In the genomic region with DNA sequence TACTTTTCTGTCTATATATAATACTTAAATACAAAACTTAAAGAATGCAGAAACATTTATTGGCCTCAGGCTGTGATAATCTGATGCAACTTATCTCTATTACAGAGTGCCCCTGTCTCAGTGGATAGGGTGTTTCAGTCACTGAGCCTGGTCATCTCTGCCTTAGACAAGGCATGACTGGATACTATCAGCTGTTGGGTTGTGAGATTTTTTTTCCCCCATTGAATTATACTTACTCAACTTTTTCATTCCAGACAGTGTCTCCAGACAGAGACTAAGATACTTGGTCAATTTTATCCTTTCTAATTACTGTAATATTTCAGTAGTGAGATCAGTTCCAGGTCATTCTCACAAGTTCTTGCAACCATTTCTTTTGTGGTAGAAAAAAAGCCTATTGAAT, we compare ENCODE assay signal across 23 cellular contexts. TPM values are rescaled to one million over a fixed set of nuclear protein-coding genes. Genes with fewer than 3 reads are reported as not detected.
DNase-seq lines count a peak whose midpoint lies in the region; ATAC-seq, FAIRE-seq and TF ChIP-seq lines count a peak whose summit lies in the region.
"Had no signal": no experiment of that assay in that cellular context is flagged by ENCODE, and none has a peak within 500 bp of the region (broad histone marks: within the 10 kb centered on the region; RNA-seq: fewer than 3 reads in every experiment).

No MANE protein-coding gene starts in this region.

- H3K4me1 Mint-ChIP-seq in astrocyte (ENCODE audit: low read depth, unreplicated experiment) = peaks cover 26% of the 10 kb centered on the region
- H3K4me1 Mint-ChIP-seq: CD4-positive, alpha-beta memory T cell had no signal

- H3K4me3 ChIP-seq in GM23248 = no peak overlapping the region
- no peak overlapping the region for H3K4me3 ChIP-seq in astrocyte (ENCODE audit: insufficient read depth, low read depth, low read length)
- no peak overlapping the region for H3K4me3 ChIP-seq in fibroblast of villous mesenchyme (ENCODE audit: low read depth, low read length)
- no peak overlapping the region for H3K4me3 ChIP-seq in smooth muscle cell
- H3K4me3 ChIP-seq: BLaER1 treated with 17β-estradiol and CSF1 and Interleukin-3, amounts not matched to agents 10 nM and 100 nM; MG63 had no signal

- no peaks in the 10 kb centered on the region for H3K9me3 Mint-ChIP-seq in astrocyte (ENCODE audit: unreplicated experiment)
- H3K9me3 Mint-ChIP-seq: CD4-positive, alpha-beta memory T cell had no signal

- no peaks in the 10 kb centered on the region for H3K27me3 Mint-ChIP-seq in astrocyte (ENCODE audit: low read depth, unreplicated experiment)
- H3K27me3 Mint-ChIP-seq: CD4-positive, alpha-beta memory T cell had no signal

- peak; percentile 60 for DNase-seq in GM23248
- peak; percentile 56 for DNase-seq in astrocyte (ENCODE audit: low read depth)
- peak; percentile 42 for DNase-seq in fibroblast of villous mesenchyme (ENCODE audit: low read depth)
- no peak for DNase-seq in smooth muscle cell (lab: John Stamatoyannopoulos, UW; ENCODE audit: unreplicated experiment)
- DNase-seq in iPS-NIHi7 (ENCODE audit: extremely low spot score) = no peak
- DNase-seq: Caco-2; CD4-positive, alpha-beta memory T cell; DND-41; H7; Kasumi-1; MG63; NCI-H1092; NCI-H1436; NCI-H187 treated with DMSO at 0.1 percent for 48 hours; NCI-H2107; NCI-H510A; SIG-M5; SK-N-SH had no signal

- H3K27me3 ChIP-seq in GM23248 (replicated peaks; ENCODE audit: insufficient read depth) (no peaks in the 10 kb centered on the region), astrocyte (ENCODE audit: insufficient read depth, low read length) (no peaks in the 10 kb centered on the region), smooth muscle cell (ENCODE audit: low read depth) (no peaks in the 10 kb centered on the region)
- H3K27me3 ChIP-seq: BLaER1 treated with 17β-estradiol and CSF1 and Interleukin-3, amounts not matched to agents 10 nM and 100 nM; MG63 had no signal

- ATAC-seq in GM21528 (IDR thresholded peaks at IDR 0.05; ENCODE audit: low FRiP score, unreplicated experiment) = no peak
- no peak for ATAC-seq in SK-N-SH treated with all-trans-retinoic acid at 6 μM for 48 hours

- H3K9ac ChIP-seq in GM23248 (no peak overlapping the region), astrocyte (ENCODE audit: low read length) (no peak overlapping the region), smooth muscle cell (ENCODE audit: low read depth) (peak overlapping the region; percentile 46)
- H3K9ac ChIP-seq: BLaER1 treated with 17β-estradiol and CSF1 and Interleukin-3, amounts not matched to agents 10 nM and 100 nM; SK-N-SH had no signal

- H3K36me3 ChIP-seq in GM23248 (ENCODE audit: low read depth) (no peaks in the 10 kb centered on the region), astrocyte (ENCODE audit: insufficient read depth, low read length) (no peaks in the 10 kb centered on the region), smooth muscle cell (ENCODE audit: low read depth) (no peaks in the 10 kb centered on the region)
- H3K36me3 ChIP-seq: MG63 had no signal

- in situ Hi-C loops in GM23248 (cut with MboI) = no loop called here

- H3K27ac ChIP-seq in GM23248 (peak overlapping the region; percentile 29; the same call in 1 of the 2 replicates), astrocyte (ENCODE audit: low read depth, low read length) (no peak overlapping the region), smooth muscle cell (ENCODE audit: low read depth) (peak overlapping the region; percentile 97)
- H3K27ac ChIP-seq: BLaER1 treated with 17β-estradiol and CSF1 and Interleukin-3, amounts not matched to agents 10 nM and 100 nM; RWPE1 had no signal

- H4K20me1 ChIP-seq in GM23248 (ENCODE audit: insufficient read depth) (no peaks in the 10 kb centered on the region), astrocyte (ENCODE audit: insufficient read depth, low read length) (no peaks in the 10 kb centered on the region), smooth muscle cell (ENCODE audit: low read depth) (no peaks in the 10 kb centered on the region)
- H4K20me1 ChIP-seq: BLaER1 treated with 17β-estradiol and CSF1 and Interleukin-3, amounts not matched to agents 10 nM and 100 nM had no signal

- no peak overlapping the region for H3K4me2 ChIP-seq in GM23248 (ENCODE audit: unreplicated experiment)
- H3K4me2 ChIP-seq in astrocyte (ENCODE audit: low read length) = no peak overlapping the region
- peak overlapping the region; percentile 81 for H3K4me2 ChIP-seq in smooth muscle cell
- H3K4me2 ChIP-seq: BLaER1 treated with 17β-estradiol and CSF1 and Interleukin-3, amounts not matched to agents 10 nM and 100 nM; SK-N-SH had no signal

- H3K9me3 ChIP-seq in GM23248 (ENCODE audit: low read depth) = no peaks in the 10 kb centered on the region
- no peaks in the 10 kb centered on the region for H3K9me3 ChIP-seq in astrocyte (ENCODE audit: insufficient read depth, low read depth, low read length)
- no peaks in the 10 kb centered on the region for H3K9me3 ChIP-seq in smooth muscle cell (replicated peaks; ENCODE audit: low read depth)
- H3K9me3 ChIP-seq: BLaER1 treated with 17β-estradiol and CSF1 and Interleukin-3, amounts not matched to agents 10 nM and 100 nM; Caco-2; MG63; SK-N-SH had no signal

- H3F3A ChIP-seq in GM23248 (ENCODE audit: insufficient read depth) (no peaks in the 10 kb centered on the region), smooth muscle cell (ENCODE audit: low read depth) (peaks cover 29% of the 10 kb centered on the region)

- H3K4me1 ChIP-seq in GM23248 (ENCODE audit: insufficient read depth) (no peaks in the 10 kb centered on the region), astrocyte (ENCODE audit: insufficient read depth, low read length) (no peaks in the 10 kb centered on the region), smooth muscle cell (ENCODE audit: low read depth) (peaks cover 41% of the 10 kb centered on the region)
- H3K4me1 ChIP-seq: BLaER1 treated with 17β-estradiol and CSF1 and Interleukin-3, amounts not matched to agents 10 nM and 100 nM had no signal

- H3K27ac Mint-ChIP-seq in astrocyte (ENCODE audit: unreplicated experiment) = peak overlapping the region; percentile 88
- H3K27ac Mint-ChIP-seq: CD4-positive, alpha-beta memory T cell had no signal

- H3K79me2 ChIP-seq in GM23248 (ENCODE audit: insufficient read depth) (no peaks in the 10 kb centered on the region), astrocyte (ENCODE audit: insufficient read depth, low read length) (peaks cover 3% of the 10 kb centered on the region), smooth muscle cell (ENCODE audit: low read depth) (peaks cover 43% of the 10 kb centered on the region)

- no peaks in the 10 kb centered on the region; the same call in 1 of the 2 replicates for H3K9me2 ChIP-seq in GM23248 (ENCODE audit: insufficient read depth)
- H3K9me2 ChIP-seq: SK-N-SH had no signal

- no peak for FAIRE-seq in astrocyte (lab: Jason Lieb, UNC)
- FAIRE-seq: GM19239 had no signal

- no peaks in the 10 kb centered on the region for H3K36me3 Mint-ChIP-seq in astrocyte (ENCODE audit: low read depth, unreplicated experiment)

- no peak overlapping the region for H3K4me3 Mint-ChIP-seq in astrocyte (ENCODE audit: unreplicated experiment)
- H3K4me3 Mint-ChIP-seq: CD4-positive, alpha-beta memory T cell had no signal

- no peak for TF ChIP-seq CTCF in astrocyte (IDR thresholded peaks at IDR 0.05; ENCODE audit: insufficient read depth, low read depth, low read length)
- no peak for TF ChIP-seq CTCF in fibroblast of villous mesenchyme (IDR thresholded peaks at IDR 0.05; ENCODE audit: insufficient read depth, low read depth, low read length)
- TF ChIP-seq CTCF in smooth muscle cell (IDR thresholded peaks at IDR 0.05; ENCODE audit: borderline replicate concordance, insufficient read depth, poor library complexity, severe bottlenecking) = no peak

- no peak overlapping the region for H2AFZ ChIP-seq in GM23248
- H2AFZ ChIP-seq in astrocyte (ENCODE audit: low read depth, low read length) = no peak overlapping the region
- H2AFZ ChIP-seq in smooth muscle cell (ENCODE audit: low read depth) = no peak overlapping the region

TF ChIP-seq in SK-N-SH treated with all-trans-retinoic acid at 6 μM for 48 hours, 23 proteins besides CTCF, POLR2A, EP300 and RAD21 (continues in another document):
- TF ChIP-seq, protein P1, sequence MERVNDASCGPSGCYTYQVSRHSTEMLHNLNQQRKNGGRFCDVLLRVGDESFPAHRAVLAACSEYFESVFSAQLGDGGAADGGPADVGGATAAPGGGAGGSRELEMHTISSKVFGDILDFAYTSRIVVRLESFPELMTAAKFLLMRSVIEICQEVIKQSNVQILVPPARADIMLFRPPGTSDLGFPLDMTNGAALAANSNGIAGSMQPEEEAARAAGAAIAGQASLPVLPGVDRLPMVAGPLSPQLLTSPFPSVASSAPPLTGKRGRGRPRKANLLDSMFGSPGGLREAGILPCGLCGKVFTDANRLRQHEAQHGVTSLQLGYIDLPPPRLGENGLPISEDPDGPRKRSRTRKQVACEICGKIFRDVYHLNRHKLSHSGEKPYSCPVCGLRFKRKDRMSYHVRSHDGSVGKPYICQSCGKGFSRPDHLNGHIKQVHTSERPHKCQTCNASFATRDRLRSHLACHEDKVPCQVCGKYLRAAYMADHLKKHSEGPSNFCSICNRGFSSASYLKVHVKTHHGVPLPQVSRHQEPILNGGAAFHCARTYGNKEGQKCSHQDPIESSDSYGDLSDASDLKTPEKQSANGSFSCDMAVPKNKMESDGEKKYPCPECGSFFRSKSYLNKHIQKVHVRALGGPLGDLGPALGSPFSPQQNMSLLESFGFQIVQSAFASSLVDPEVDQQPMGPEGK (CRISPR knock-in tag; IDR thresholded peaks at IDR 0.05; ENCODE audit: borderline replicate concordance) = no peak

RNA-seq across cellular contexts. Expression of a gene that starts 26.7 kb away (rescaled TPM):
- total RNA-seq in GM23248 (2014; rRNA removed; shearing (Covaris generic)) = 3.4 and 11.5 TPM in 2 replicates
- 11.2 and 11.7 TPM in 2 replicates for polyA plus RNA-seq in GM23248 (2016; fragmentation: Nextera tagmentation; extraction: Ambion mirVana)
- total RNA-seq in astrocyte = 15.5 and 17.3 TPM in 2 replicates
- total RNA-seq in fibroblast of villous mesenchyme = 13.0 and 14.5 TPM in 2 replicates
- total RNA-seq in smooth muscle cell = 110 and 145 TPM in 2 replicates
- polyA plus RNA-seq in smooth muscle cell = 55.7 and 98.1 TPM in 2 replicates

RNA-seq across cellular contexts. Expression of a gene that starts 26.8 kb away (rescaled TPM):
- 76.0 and 106 TPM in 2 replicates for total RNA-seq in GM23248 (2014; rRNA removed; shearing (Covaris generic))
- polyA plus RNA-seq in GM23248 (2016; fragmentation: Nextera tagmentation; extraction: Ambion mirVana) (198 and 211 TPM in 2 replicates), smooth muscle cell (195 and 248 TPM in 2 replicates)
- total RNA-seq in astrocyte (160 and 163 TPM in 2 replicates), fibroblast of villous mesenchyme (55.7 and 91.1 TPM in 2 replicates), smooth muscle cell (236 and 262 TPM in 2 replicates)

Comparison
In these comparisons a context has a peak if more than half of its experiments do, and no peak if none do; other contexts are left out.
1. DNase-seq: peak in GM23248 (single experiment), astrocyte (single experiment) and fibroblast of villous mesenchyme (single experiment); none in smooth muscle cell (single experiment) and iPS-NIHi7 (single experiment).